Comparison of ENCODE assay signal across 24 cellular contexts in the genomic region with DNA sequence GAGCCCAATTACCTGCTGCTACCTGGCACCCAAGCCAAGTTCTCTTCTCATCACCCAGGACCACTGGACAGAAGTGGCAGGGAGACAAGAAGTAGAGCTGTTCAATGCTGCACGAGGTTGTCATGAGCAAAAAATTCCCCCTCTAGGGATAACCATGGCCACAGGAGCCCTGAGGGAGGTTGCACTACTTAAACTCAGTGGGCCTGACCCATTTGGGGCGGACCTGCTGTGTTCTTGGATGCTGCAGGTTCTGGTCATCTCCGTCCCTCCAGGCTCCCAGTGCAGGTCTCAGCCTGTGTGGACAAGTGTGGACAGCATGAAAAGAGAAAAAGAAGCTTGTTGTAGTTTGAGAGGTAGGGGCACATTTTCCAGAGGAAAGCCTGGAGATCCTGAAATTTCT.
"Had no signal": no experiment of that assay in that cellular context is flagged by ENCODE, and none has a peak within 500 bp of the region (broad histone marks: within the 10 kb centered on the region; RNA-seq: fewer than 3 reads in every experiment).

No MANE protein-coding gene starts in this region.

- DNase-seq: colonic mucosa; cortex of kidney; effector CD8-positive, alpha-beta T cell; effector memory CD8-positive, alpha-beta T cell; endodermal cell; erythroblast; esophagus squamous epithelium; foreskin fibroblast; foreskin melanocyte; gastrocnemius medialis; glutamatergic neuron; head of caudate nucleus; heart right ventricle; hippocampal formation; left colon; left lung; left ventricle myocardium superior; lower lobe of right lung; mesenchymal stem cell; mucosa of descending colon; naive B cell had no signal

- H3K27ac ChIP-seq: colonic mucosa, epithelial cell of prostate, esophagus squamous epithelium, gastrocnemius medialis, heart right ventricle, left lung, lower lobe of right lung had no signal

- ATAC-seq: effector memory CD8-positive, alpha-beta T cell; esophagus mucosa; gastrocnemius medialis; heart right ventricle; left colon; left lung; left ventricle myocardium superior; lower lobe of right lung; mucosa of descending colon; naive thymus-derived CD8-positive, alpha-beta T cell had no signal
